8 cellular contexts compared by ENCODE assay signal in genomic region chr17:1179635-1180433, GRCh38. TPM values are rescaled to one million over a fixed set of nuclear protein-coding genes. Genes with fewer than 3 reads are reported as not detected.
DNase-seq lines count a peak whose midpoint lies in the region; ATAC-seq and TF ChIP-seq lines count a peak whose summit lies in the region.

Gene ABR (minus strand): TSS chr17:1179981. CDS start chr17:1179727, 254 bp downstream.

- H3K9me3 ChIP-seq in ES-I3 (ENCODE audit: control insufficient read depth, insufficient read depth, low read length) (no peaks in the 10 kb centered on the region), PC-9 (ENCODE audit: insufficient read depth, low read depth) (no peaks in the 10 kb centered on the region), parathyroid adenoma (ENCODE audit: control insufficient read depth, low read length) (no peaks in the 10 kb centered on the region)

- H3K4me3 ChIP-seq in PC-9, result peak within 1 kb of the TSS; percentile 73
- peak within 1 kb of the TSS; percentile 70 for H3K4me3 ChIP-seq in parathyroid adenoma (ENCODE audit: low read depth, low read length)

- peak within 1 kb of the TSS; percentile 63 for H3K4me3 Mint-ChIP-seq in activated naive CD4-positive, alpha-beta T cell treated with anti-CD3 and anti-CD28 coated beads for 36 hours

- H3K4me2 ChIP-seq in PC-9 (peak within 1 kb of the TSS; percentile 91), parathyroid adenoma (ENCODE audit: low read length) (peak within 1 kb of the TSS; percentile 83)

- H3K36me3 ChIP-seq in ES-I3 (ENCODE audit: insufficient read depth, low read length) (no peaks in the 10 kb centered on the region), PC-9 (ENCODE audit: low read depth) (no peaks in the 10 kb centered on the region), parathyroid adenoma (ENCODE audit: control insufficient read depth, insufficient read depth, low read length) (no peaks in the 10 kb centered on the region)

- no peaks in the 10 kb centered on the region for H3K79me2 ChIP-seq in PC-9 (ENCODE audit: low read depth)
- H3K79me2 ChIP-seq in parathyroid adenoma, result no peaks in the 10 kb centered on the region

- H3K27ac ChIP-seq in PC-9 (no peak within 1 kb of the TSS), parathyroid adenoma (no peak within 1 kb of the TSS)

- H3K9ac ChIP-seq in ES-I3 (ENCODE audit: low read depth, low read length), result peak within 1 kb of the TSS; percentile 56; the same call in 1 of the 2 replicates
- H3K9ac ChIP-seq in parathyroid adenoma, result no peak within 1 kb of the TSS

- H4K20me1 ChIP-seq in PC-9 (ENCODE audit: insufficient read depth), result no peaks in the 10 kb centered on the region

- CTCF ChIA-PET in PC-9 (lab: Charles Lee), result interaction anchor here (0.6 kb wide), 1 partner anchor 124 kb away, joined by 7 read pairs; no protein-coding TSS in a partner anchor
- CTCF ChIA-PET in activated naive CD4-positive, alpha-beta T cell treated with anti-CD3 and anti-CD28 coated beads for 36 hours (lab: Charles Lee), result no interaction called here

- TF ChIP-seq CTCF in PC-9 (conservative IDR thresholded peaks at IDR 0.05), result no peak
- no peak for TF ChIP-seq CTCF in parathyroid adenoma (IDR thresholded peaks at IDR 0.05)

- H3K27me3 ChIP-seq in PC-9 (ENCODE audit: insufficient read depth, low read depth) (peaks cover 21% of the 10 kb centered on the region), parathyroid adenoma (ENCODE audit: control insufficient read depth, insufficient read depth, low read length) (no peaks in the 10 kb centered on the region)

- H3K4me1 Mint-ChIP-seq in activated naive CD4-positive, alpha-beta T cell treated with anti-CD3 and anti-CD28 coated beads for 36 hours (ENCODE audit: low read depth), result peaks cover 8% of the 10 kb centered on the region

- no peak for ATAC-seq in GM19467 (IDR thresholded peaks at IDR 0.05; ENCODE audit: unreplicated experiment)

- intact Hi-C loops in PC-9 (cut with micrococcal nuclease; ENCODE audit: unreplicated experiment), result no loop called here
- intact Hi-C loops in activated naive CD4-positive, alpha-beta T cell treated with anti-CD3 and anti-CD28 coated beads for 36 hours (cut with micrococcal nuclease), result no loop called here
- intact Hi-C loops in head of caudate nucleus (cut with DNase I), result no loop called here

- no peak within 1 kb of the TSS for H3K27ac Mint-ChIP-seq in activated naive CD4-positive, alpha-beta T cell treated with anti-CD3 and anti-CD28 coated beads for 36 hours

- POLR2A ChIA-PET in PC-9 (lab: Charles Lee; ENCODE audit: unreplicated experiment), result no interaction called here

- DNase-seq in PC-9 (peak in 1 of 2 experiments; percentile 49), head of caudate nucleus (peak in 30 of 42 donors; percentile 41 to 80 (median 63)), NCI-H1092 treated with DMSO at 0.1 percent for 48 hours (lab: John Stamatoyannopoulos, UW) (no peak), retina (no peak)
- DNase-seq in activated naive CD4-positive, alpha-beta T cell treated with anti-CD3 and anti-CD28 coated beads for 36 hours, result peak; percentile 51

- peak within 1 kb of the TSS; percentile 82 for H2AFZ ChIP-seq in PC-9
- H2AFZ ChIP-seq in parathyroid adenoma, result peak within 1 kb of the TSS; percentile 82

- no peaks in the 10 kb centered on the region for H3K9me3 Mint-ChIP-seq in activated naive CD4-positive, alpha-beta T cell treated with anti-CD3 and anti-CD28 coated beads for 36 hours

- H3K27me3 Mint-ChIP-seq in activated naive CD4-positive, alpha-beta T cell treated with anti-CD3 and anti-CD28 coated beads for 36 hours (ENCODE audit: low read depth), result no peaks in the 10 kb centered on the region

- H3K4me1 ChIP-seq in ES-I3 (ENCODE audit: insufficient read depth, low read length) (peaks cover 18% of the 10 kb centered on the region), PC-9 (replicated peaks; ENCODE audit: insufficient read depth) (no peaks in the 10 kb centered on the region; the same call in 1 of the 2 replicates), parathyroid adenoma (peaks cover 4% of the 10 kb centered on the region)

- no TSS peak for BruUV-seq in PC-9 (replicated peaks; lab: Mats Ljungman, UMichigan)

- H3F3A ChIP-seq in PC-9 (ENCODE audit: insufficient read depth, low read depth), result no peaks in the 10 kb centered on the region; the same call in 1 of the 2 replicates

- H3K36me3 Mint-ChIP-seq in activated naive CD4-positive, alpha-beta T cell treated with anti-CD3 and anti-CD28 coated beads for 36 hours (ENCODE audit: low read depth), result no peaks in the 10 kb centered on the region

- no peaks in the 10 kb centered on the region for H3K9me2 ChIP-seq in PC-9 (ENCODE audit: insufficient read depth)

RNA-seq across cellular contexts. Expression of gene ABR, which starts in this region (rescaled TPM):
- total RNA-seq in PC-9 (2021), result 76.0 and 84.4 TPM in 2 replicates
- 10 to 100 TPM; 32.1 to 33.4 TPM for total RNA-seq in activated naive CD4-positive, alpha-beta T cell treated with anti-CD3 and anti-CD28 coated beads for 36 hours

Comparison
In these comparisons a context has a peak if more than half of its experiments do, and no peak if none do; other contexts are left out.
1. DNase-seq: peak in activated naive CD4-positive, alpha-beta T cell treated with anti-CD3 and anti-CD28 coated beads for 36 hours (single experiment) and head of caudate nucleus (30 of 42); none in NCI-H1092 treated with DMSO at 0.1 percent for 48 hours (single experiment) and retina (single experiment).